ENCODE assay signal across 23 cellular contexts in the genomic region with DNA sequence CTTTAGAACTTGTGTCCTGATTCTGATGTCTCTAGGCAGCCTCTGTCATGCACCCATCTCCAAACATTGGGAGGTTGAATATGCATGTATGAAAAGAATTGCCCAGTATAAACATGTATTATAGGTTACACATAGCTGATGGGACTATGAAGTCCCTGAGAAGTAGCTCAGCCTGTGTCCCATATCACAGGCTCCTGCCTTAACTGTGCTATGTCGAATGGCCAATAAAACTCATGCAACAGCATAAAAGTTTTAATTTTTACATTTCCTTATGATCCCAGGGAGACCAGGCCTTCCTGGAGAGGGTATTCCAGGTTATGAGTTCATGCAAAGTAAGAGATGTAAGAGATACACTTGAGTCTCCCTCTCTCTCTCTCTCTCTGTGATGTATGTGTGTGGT.
"Had no signal": no experiment of that assay in that cellular context is flagged by ENCODE, and none has a peak within 500 bp of the region (broad histone marks: within the 10 kb centered on the region; RNA-seq: fewer than 3 reads in every experiment).

No MANE protein-coding gene starts in this region.

- ATAC-seq: effector memory CD8-positive, alpha-beta T cell; esophagus mucosa; foreskin keratinocyte; gastrocnemius medialis; gastroesophageal sphincter; heart left ventricle; heart right ventricle had no signal

- H3K4me3 ChIP-seq: colonic mucosa, coronary artery, dorsolateral prefrontal cortex, esophagus muscularis mucosa, esophagus squamous epithelium, gastrocnemius medialis, gastroesophageal sphincter, heart left ventricle, heart right ventricle had no signal

- H3K27me3 ChIP-seq: colonic mucosa, dorsolateral prefrontal cortex, esophagus muscularis mucosa, esophagus squamous epithelium, foreskin keratinocyte, gastrocnemius medialis, gastroesophageal sphincter, heart left ventricle, heart right ventricle had no signal

- H3K36me3 ChIP-seq: colonic mucosa, esophagus muscularis mucosa, esophagus squamous epithelium, gastrocnemius medialis, gastroesophageal sphincter, heart left ventricle, heart right ventricle had no signal

- H3K9me3 ChIP-seq: colonic mucosa, esophagus muscularis mucosa, esophagus squamous epithelium, gastrocnemius medialis, gastroesophageal sphincter, heart left ventricle had no signal

- DNase-seq: colonic mucosa; cortex of kidney; dermis blood vessel endothelial cell; dorsolateral prefrontal cortex; effector CD4-positive, alpha-beta T cell; effector CD8-positive, alpha-beta T cell; effector memory CD4-positive, alpha-beta T cell; effector memory CD8-positive, alpha-beta T cell; endodermal cell; erythroblast; esophagus squamous epithelium; foreskin keratinocyte; foreskin melanocyte; gastrocnemius medialis; glutamatergic neuron; head of caudate nucleus; heart left ventricle; heart right ventricle had no signal

- H3K4me1 ChIP-seq: colonic mucosa, gastrocnemius medialis had no signal

- H3K27ac ChIP-seq: colonic mucosa, coronary artery, dorsolateral prefrontal cortex, epithelial cell of prostate, esophagus muscularis mucosa, esophagus squamous epithelium, foreskin keratinocyte, gastrocnemius medialis, gastroesophageal sphincter, heart left ventricle, heart right ventricle had no signal
